12 cellular contexts compared by ENCODE assay signal in the genomic region with DNA sequence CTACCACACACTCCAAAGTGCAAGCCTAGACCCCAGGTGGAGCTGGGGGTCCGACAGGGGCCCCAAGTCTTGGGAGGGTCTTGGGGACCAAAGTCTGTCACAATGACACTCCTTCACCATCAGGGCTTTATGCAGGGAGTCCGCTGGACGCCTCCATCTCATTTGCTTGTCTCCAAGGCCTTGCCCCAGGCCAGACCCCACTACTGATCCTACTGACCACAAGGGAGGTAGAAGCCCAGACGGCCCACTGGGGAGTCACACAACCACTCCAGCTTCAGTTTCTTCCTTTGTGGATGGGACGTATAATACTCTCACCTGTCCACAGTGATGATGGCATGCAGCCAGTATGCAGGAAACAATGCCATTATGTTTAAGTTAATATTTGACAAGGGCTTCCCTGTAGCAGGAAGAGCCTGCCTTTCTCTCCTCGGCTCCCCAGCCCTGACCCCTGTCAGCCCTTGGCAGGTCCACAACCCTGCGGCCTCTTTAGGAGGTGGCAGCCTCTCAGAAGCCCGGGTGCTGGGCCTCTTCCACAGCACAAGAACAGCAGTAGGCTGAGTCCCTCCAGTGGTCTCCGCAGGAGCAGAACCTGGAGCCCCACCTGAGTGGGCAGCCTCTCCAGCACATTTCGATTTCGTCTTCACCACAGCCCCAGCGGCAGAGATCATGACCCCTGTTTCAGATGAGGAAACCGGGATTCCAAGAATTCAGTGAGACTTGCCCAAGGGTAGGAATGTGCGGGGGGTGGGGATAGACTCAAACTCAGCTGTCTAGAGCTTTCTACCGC. TPM values are rescaled to one million over a fixed set of nuclear protein-coding genes. Genes with fewer than 3 reads are reported as not detected.
DNase-seq lines count a peak whose midpoint lies in the region; ATAC-seq, FAIRE-seq and TF ChIP-seq lines count a peak whose summit lies in the region.
"Had no signal": no experiment of that assay in that cellular context is flagged by ENCODE, and none has a peak within 500 bp of the region (broad histone marks: within the 10 kb centered on the region; RNA-seq: fewer than 3 reads in every experiment).

No MANE protein-coding gene starts in this region.

- no peak for TF ChIP-seq POLR2A in right lobe of liver (IDR thresholded peaks at IDR 0.05)

- no peak overlapping the region for H3K27ac Mint-ChIP-seq in MCF 10A (ENCODE audit: low read depth, unreplicated experiment)
- H3K27ac Mint-ChIP-seq in astrocyte (ENCODE audit: unreplicated experiment) = peak overlapping the region; percentile 59

- H3K4me1 Mint-ChIP-seq in MCF 10A (ENCODE audit: insufficient read depth, unreplicated experiment) (peaks cover 34% of the 10 kb centered on the region), astrocyte (ENCODE audit: low read depth, unreplicated experiment) (peaks cover 47% of the 10 kb centered on the region)

- WGBS in mammary epithelial cell (ENCODE audit: low coverage, missing lambda C conversion rate) = 64% methylated on average over 12 of the region's 15 CpGs
- 75% methylated on average over 5 of the region's 15 CpGs for WGBS in right lobe of liver (ENCODE audit: insufficient coverage, low coverage, low lambda C conversion rate, missing lambda C conversion rate)

- no peak for FAIRE-seq in astrocyte (lab: Jason Lieb, UNC)
- no peak for FAIRE-seq in urothelium cell line (lab: Jason Lieb, UNC)

- H3K27me3 Mint-ChIP-seq in MCF 10A (ENCODE audit: insufficient read depth, unreplicated experiment) (no peaks in the 10 kb centered on the region), astrocyte (ENCODE audit: low read depth, unreplicated experiment) (peaks cover 2% of the 10 kb centered on the region)

- H4K20me1 ChIP-seq in mammary epithelial cell (ENCODE audit: insufficient read depth, low read length) = no peaks in the 10 kb centered on the region
- H4K20me1 ChIP-seq in astrocyte (ENCODE audit: insufficient read depth, low read length) = peaks cover 93% of the 10 kb centered on the region

- H3K36me3 Mint-ChIP-seq in MCF 10A (ENCODE audit: insufficient read depth, unreplicated experiment) (no peaks in the 10 kb centered on the region), astrocyte (ENCODE audit: low read depth, unreplicated experiment) (peaks cover 10% of the 10 kb centered on the region)

- ATAC-seq in right lobe of liver (peak; percentile 28 to 72 (median 52)), GM21717 (IDR thresholded peaks at IDR 0.05; ENCODE audit: unreplicated experiment) (no peak)

- H3K4me3 ChIP-seq in mammary epithelial cell (replicated peaks in 1 of 3; ENCODE audit: insufficient read depth in 1 of 3, low read depth in 2 of 3, low read length in 3 of 3) (no peak overlapping the region), astrocyte (ENCODE audit: insufficient read depth, low read depth, low read length) (no peak overlapping the region), right lobe of liver (no peak overlapping the region), foreskin fibroblast (ENCODE audit: low read depth in 1 of 2, low read length in 2 of 2) (no peak overlapping the region)
- H3K4me3 ChIP-seq: tibial artery had no signal

- POLR2A ChIA-PET in MCF 10A (lab: Yijun Ruan, JAX) = interaction anchor here (0.6 to 1.6 kb wide), 2 partner anchors 16 to 35 kb away, joined by 4 to 5 read pairs; no protein-coding TSS in a partner anchor

- dilution Hi-C loops in mammary epithelial cell (cut with HindIII; ENCODE audit: low sequenced_read_pairs) = no loop called here

- DNase-seq in MCF 10A (ENCODE audit: unreplicated experiment) (peak; percentile 87), mammary epithelial cell (no peak), astrocyte (ENCODE audit: low read depth) (no peak), right lobe of liver (peak in 2 of 3 donors; percentile 58 to 61), urothelium cell line (ENCODE audit: low spot score) (peak; percentile 65), foreskin fibroblast (no peak)
- no peak for DNase-seq in stimulated activated CD4-positive, alpha-beta T cell treated with anti-CD3 and anti-CD28 coated beads, Interleukin-15, amount 100 ng/mL, for 24 hours
- DNase-seq: activated CD4-positive, alpha-beta T cell treated with anti-CD3 and anti-CD28 coated beads, Interleukin-2, amount 50 U/mL, for 1 hour; RPMI8226; stimulated activated CD4-positive, alpha-beta T cell treated with anti-CD3 and anti-CD28 coated beads, Interleukin-4, amount 100 ng/mL, for 4 hours had no signal

- intact Hi-C loops in MCF 10A (cut with micrococcal nuclease) (no loop called here), mammary epithelial cell (cut with micrococcal nuclease) (no loop called here), right lobe of liver (cut with DNase I) (no loop called here)

- in situ Hi-C loops in mammary epithelial cell (cut with MboI; ENCODE audit: low sequenced_read_pairs in 2 of 2) = no loop called here

- H3K9me3 Mint-ChIP-seq in MCF 10A (ENCODE audit: unreplicated experiment) (no peaks in the 10 kb centered on the region), astrocyte (ENCODE audit: unreplicated experiment) (no peaks in the 10 kb centered on the region)

- H3K27me3 ChIP-seq in mammary epithelial cell (ENCODE audit: insufficient read depth, low read length) (no peaks in the 10 kb centered on the region), astrocyte (ENCODE audit: insufficient read depth, low read length) (no peaks in the 10 kb centered on the region), right lobe of liver (no peaks in the 10 kb centered on the region)
- H3K27me3 ChIP-seq: tibial artery had no signal

- H3K4me1 ChIP-seq in mammary epithelial cell (ENCODE audit: insufficient read depth, low read length) (peaks cover 7% of the 10 kb centered on the region), astrocyte (ENCODE audit: insufficient read depth, low read length) (peaks cover 23% of the 10 kb centered on the region), right lobe of liver (peaks cover 0 to 31% (median 0%) of the 10 kb centered on the region in 4 donors)

- H3K9me3 ChIP-seq in mammary epithelial cell (replicated peaks; ENCODE audit: insufficient read depth, low read length) (no peaks in the 10 kb centered on the region), astrocyte (ENCODE audit: insufficient read depth, low read depth, low read length) (no peaks in the 10 kb centered on the region), right lobe of liver (no peaks in the 10 kb centered on the region)
- H3K9me3 ChIP-seq: tibial artery had no signal

- CTCF ChIA-PET in MCF 10A (lab: Yijun Ruan, JAX) = interaction anchor here (0.7 to 1.6 kb wide), 3 partner anchors 9 to 49 kb away, joined by 3 to 4 read pairs (median 3); no protein-coding TSS in a partner anchor
- CTCF ChIA-PET in mammary epithelial cell (lab: Charles Lee; ENCODE audit: low non-redundant PET) = no interaction called here

- H3K9ac ChIP-seq in mammary epithelial cell (ENCODE audit: insufficient read depth, low read length) (no peak overlapping the region), astrocyte (ENCODE audit: low read length) (no peak overlapping the region)

- H3K36me3 ChIP-seq in mammary epithelial cell (ENCODE audit: insufficient read depth, low read length) (no peaks in the 10 kb centered on the region), astrocyte (ENCODE audit: insufficient read depth, low read length) (no peaks in the 10 kb centered on the region), right lobe of liver (no peaks in the 10 kb centered on the region)
- H3K36me3 ChIP-seq: tibial artery had no signal

- H3K4me2 ChIP-seq in mammary epithelial cell (ENCODE audit: insufficient read depth, low read depth, low read length) (no peak overlapping the region), astrocyte (ENCODE audit: low read length) (no peak overlapping the region)

- H3K79me2 ChIP-seq in mammary epithelial cell (ENCODE audit: insufficient read depth, low read length) = no peaks in the 10 kb centered on the region
- H3K79me2 ChIP-seq in astrocyte (ENCODE audit: insufficient read depth, low read length) = peaks cover 96% of the 10 kb centered on the region

- H3K4me3 Mint-ChIP-seq in MCF 10A (ENCODE audit: unreplicated experiment) (peak overlapping the region; percentile 33), astrocyte (ENCODE audit: unreplicated experiment) (peak overlapping the region; percentile 5)

- no peak for TF ChIP-seq CTCF in MCF 10A (IDR thresholded peaks at IDR 0.05; ENCODE audit: unreplicated experiment)
- no peak for TF ChIP-seq CTCF in mammary epithelial cell (conservative IDR thresholded peaks at IDR 0.05 in 1 of 2, IDR thresholded peaks at IDR 0.05 in 1 of 2; ENCODE audit: extremely low read depth in 1 of 2, insufficient read depth in 1 of 2, low read depth in 1 of 2, low read length in 2 of 2)
- no peak for TF ChIP-seq CTCF in astrocyte (IDR thresholded peaks at IDR 0.05; ENCODE audit: insufficient read depth, low read depth, low read length)
- no peak for TF ChIP-seq CTCF in right lobe of liver (IDR thresholded peaks at IDR 0.05)
- TF ChIP-seq CTCF in foreskin fibroblast (IDR thresholded peaks at IDR 0.05; ENCODE audit: low read depth, low read length) = no peak

- BruUV-seq in MCF 10A (replicated peaks; lab: Mats Ljungman, UMichigan) (no TSS peak), mammary epithelial cell (replicated peaks; lab: Mats Ljungman, UMichigan) (no TSS peak)

- H3K27ac ChIP-seq in mammary epithelial cell (ENCODE audit: insufficient read depth, low read depth, low read length) (no peak overlapping the region), astrocyte (ENCODE audit: low read depth, low read length) (no peak overlapping the region), right lobe of liver (no peak overlapping the region)
- H3K27ac ChIP-seq: tibial artery had no signal

- H2AFZ ChIP-seq in mammary epithelial cell (ENCODE audit: low read depth, low read length) (no peak overlapping the region), astrocyte (ENCODE audit: low read depth, low read length) (no peak overlapping the region)

RNA-seq across cellular contexts. Expression of a gene that starts 6.5 kb away (rescaled TPM):
- total RNA-seq in MCF 10A (2022) = 22.4 and 29.6 TPM in 2 replicates
- 1 to 10 TPM; 5.1 to 7.3 TPM for total RNA-seq in mammary epithelial cell
- polyA plus RNA-seq in mammary epithelial cell = 0.88 TPM
- not detected for polyA minus RNA-seq in mammary epithelial cell
- 50.2 and 51.0 TPM in 2 replicates for total RNA-seq in astrocyte
- 10 to 100 TPM; 20.4 to 30.8 (median 26.3) TPM for total RNA-seq in right lobe of liver

Comparison
In these comparisons a context has a peak if more than half of its experiments do, and no peak if none do; other contexts are left out.
1. DNase-seq: peak in MCF 10A (single experiment), right lobe of liver (2 of 3) and urothelium cell line (single experiment); none in mammary epithelial cell (single experiment), astrocyte (single experiment), foreskin fibroblast (0 of 2) and stimulated activated CD4-positive, alpha-beta T cell treated with anti-CD3 and anti-CD28 coated beads, Interleukin-15, amount 100 ng/mL, for 24 hours (single experiment).